ENCODE assay signal across 7 cellular contexts in the genomic region with DNA sequence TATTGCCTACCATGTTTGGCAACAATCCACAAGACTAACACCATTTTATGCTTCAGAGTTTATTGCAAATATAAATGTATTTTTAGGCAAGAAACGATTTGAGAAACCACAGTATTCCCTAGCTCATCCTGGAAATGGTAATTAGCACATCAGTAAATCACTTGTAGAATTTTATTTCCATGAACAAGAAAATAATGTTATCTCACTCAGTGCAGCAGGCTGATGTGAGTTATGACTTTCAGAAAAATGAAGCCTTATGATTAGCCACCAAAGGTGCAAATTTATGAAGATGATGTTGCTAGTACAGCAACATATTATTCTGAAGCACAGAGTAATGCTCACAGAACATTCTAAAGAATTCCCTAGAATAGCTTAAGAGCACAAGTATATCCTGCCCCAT.
"Had no signal": no experiment of that assay in that cellular context is flagged by ENCODE, and none has a peak within 500 bp of the region (broad histone marks: within the 10 kb centered on the region; RNA-seq: fewer than 3 reads in every experiment).

No MANE protein-coding gene starts in this region.

- DNase-seq: GOT3, H7, IMR-90, Karpas-422, KBM-7 had no signal

- H3K36me3 ChIP-seq: HAP-1 had no signal

- H3K9me3 ChIP-seq: HAP-1 had no signal

- H3K4me1 ChIP-seq: HAP-1 had no signal

- H3K27ac ChIP-seq: KMS-11 had no signal

- H3K4me3 ChIP-seq: HAP-1 had no signal

- H3K9ac ChIP-seq: KMS-11 had no signal

- H3K4me2 ChIP-seq: KMS-11 had no signal
